28 cellular contexts compared by ENCODE assay signal in genomic region chr6:14012313-14013036, GRCh38.
"Had no signal": no experiment of that assay in that cellular context is flagged by ENCODE, and none has a peak within 500 bp of the region (broad histone marks: within the 10 kb centered on the region; RNA-seq: fewer than 3 reads in every experiment).

No MANE protein-coding gene starts in this region.

- H3K27me3 ChIP-seq: brain microvascular endothelial cell, pancreas, suprapubic skin had no signal

- H3K4me3 ChIP-seq: coronary artery, dorsolateral prefrontal cortex, gastroesophageal sphincter, hepatocyte, pancreas, psoas muscle, smooth muscle cell, suprapubic skin, tibial artery had no signal

- H3K36me3 ChIP-seq: brain microvascular endothelial cell, gastroesophageal sphincter, pancreas, suprapubic skin, tibial artery had no signal

- H3K27ac Mint-ChIP-seq: activated CD4-positive, alpha-beta T cell treated with anti-CD3 and anti-CD28 coated beads, Interleukin-2, amount 10 ng/mL, durations not matched to agents 7 days and 5 days; activated CD8-positive, alpha-beta T cell treated with anti-CD3 and anti-CD28 coated beads for 36 hours; activated T-helper 17 cell treated with anti-CD3 and anti-CD28 coated beads, Interleukin-2, amount 50 U/mL, for 72 hours; nephron progenitor cell had no signal

- ATAC-seq: activated CD8-positive, alpha-beta T cell treated with anti-CD3 and anti-CD28 coated beads for 36 hours; activated T-cell treated with anti-CD3 and anti-CD28 coated beads, Interleukin-2, amount 50 U/mL, for 4 hours; activated T-helper 17 cell treated with anti-CD3 and anti-CD28 coated beads, Interleukin-2, amount 50 U/mL, for 72 hours; gastroesophageal sphincter; left colon; pancreas; psoas muscle had no signal

- DNase-seq: activated CD4-positive, alpha-beta T cell treated with anti-CD3 and anti-CD28 coated beads for 1 hour; activated CD4-positive, alpha-beta T cell treated with anti-CD3 and anti-CD28 coated beads, Interleukin-2, amount 10 ng/mL, durations not matched to agents 7 days and 5 days; activated CD8-positive, alpha-beta T cell treated with anti-CD3 and anti-CD28 coated beads for 36 hours; activated gamma-delta T cell treated with Interleukin-2 at 50 U/mL for 16 hours; activated naive CD4-positive, alpha-beta T cell treated with anti-CD3 and anti-CD28 coated beads, Interleukin-2, amount 50 U/mL, for 16 hours; activated T-cell treated with anti-CD3 and anti-CD28 coated beads, Interleukin-2, amount 50 U/mL, for 4 hours; amniotic stem cell; brain microvascular endothelial cell; dorsolateral prefrontal cortex; effector memory CD4-positive, alpha-beta T cell; erythroblast; left colon; mammary epithelial cell; nephron progenitor cell; pancreas; psoas muscle; stimulated activated CD4-positive, alpha-beta T cell treated with anti-CD3 and anti-CD28 coated beads, Interleukin-1b, Interleukin-23, amount 100 ng/mL, for 48 hours; stimulated activated CD4-positive, alpha-beta T cell treated with anti-CD3 and anti-CD28 coated beads, Interleukin-4, amount 100 ng/mL, for 4 hours; stimulated activated CD8-positive, alpha-beta memory T cell treated with anti-CD3 and anti-CD28 coated beads, Interleukin-4, amount 100 ng/mL, for 48 hours; stimulated activated naive CD4-positive, alpha-beta T cell; tibial artery had no signal

- H3K4me1 ChIP-seq: pancreas, psoas muscle, suprapubic skin, tibial artery had no signal

- H3K9me3 ChIP-seq: pancreas, psoas muscle, suprapubic skin had no signal

- H3K4me1 Mint-ChIP-seq: activated CD4-positive, alpha-beta T cell treated with anti-CD3 and anti-CD28 coated beads, Interleukin-2, amount 10 ng/mL, durations not matched to agents 7 days and 5 days; activated T-helper 17 cell treated with anti-CD3 and anti-CD28 coated beads, Interleukin-2, amount 50 U/mL, for 72 hours had no signal

- H3K9me3 Mint-ChIP-seq: activated CD4-positive, alpha-beta T cell treated with anti-CD3 and anti-CD28 coated beads, Interleukin-2, amount 10 ng/mL, durations not matched to agents 7 days and 5 days; activated CD8-positive, alpha-beta T cell treated with anti-CD3 and anti-CD28 coated beads for 36 hours; activated T-cell treated with anti-CD3 and anti-CD28 coated beads, Interleukin-2, amount 50 U/mL, for 4 hours; activated T-helper 17 cell treated with anti-CD3 and anti-CD28 coated beads, Interleukin-2, amount 50 U/mL, for 72 hours had no signal

- H3K27ac ChIP-seq: brain microvascular endothelial cell, coronary artery, dorsolateral prefrontal cortex, gastroesophageal sphincter, hepatocyte, pancreas, psoas muscle, suprapubic skin, tibial artery, VCaP had no signal

- H3K4me3 Mint-ChIP-seq: activated CD4-positive, alpha-beta T cell treated with anti-CD3 and anti-CD28 coated beads, Interleukin-2, amount 10 ng/mL, durations not matched to agents 7 days and 5 days; activated CD8-positive, alpha-beta T cell treated with anti-CD3 and anti-CD28 coated beads for 36 hours; activated T-cell treated with anti-CD3 and anti-CD28 coated beads, Interleukin-2, amount 50 U/mL, for 4 hours; activated T-helper 17 cell treated with anti-CD3 and anti-CD28 coated beads, Interleukin-2, amount 50 U/mL, for 72 hours; nephron progenitor cell had no signal
